Comparison of ENCODE assay signal across 8 cellular contexts in genomic region chr15:72319360-72319984, GRCh38.
DNase-seq lines count a peak whose midpoint lies in the region; ATAC-seq and TF ChIP-seq lines count a peak whose summit lies in the region.

No MANE protein-coding gene starts in this region.

- H3K36me3 ChIP-seq in WERI-Rb-1, result peaks cover 3% of the 10 kb centered on the region; the same call in 1 of the 2 replicates

- peak; percentile 80 for DNase-seq in GM13976 (ENCODE audit: low spot score)
- peak; percentile 58 for DNase-seq in WERI-Rb-1
- peak; percentile 30 for DNase-seq in central memory CD4-positive, alpha-beta T cell
- peak; percentile 95 for DNase-seq in left kidney (ENCODE audit: low read depth, low spot score)
- peak; percentile 9 for DNase-seq in stimulated activated CD8-positive, alpha-beta memory T cell treated with anti-CD3 and anti-CD28 coated beads, Interleukin-12 subunit alpha, Interleukin-12 subunit beta, amount 100 ng/mL, for 1 hour (ENCODE audit: low read depth)
- DNase-seq in AML-193 (lab: John Stamatoyannopoulos, UW), result no peak
- no peak for DNase-seq in COR-L47 (lab: John Stamatoyannopoulos, UW)

- peak; percentile 32 for ATAC-seq in HG03196 (IDR thresholded peaks at IDR 0.05; ENCODE audit: unreplicated experiment)

- TF ChIP-seq CTCF in GM13976 (IDR thresholded peaks at IDR 0.05; ENCODE audit: borderline replicate concordance, control extremely low read depth, extremely low read depth, insufficient read depth, missing control alignments) (no peak), WERI-Rb-1 (IDR thresholded peaks at IDR 0.05; ENCODE audit: low read depth, low read length) (no peak)

- H3K4me3 ChIP-seq in WERI-Rb-1 (ENCODE audit: low read depth, low read length), result peak overlapping the region; percentile 59

- no peaks in the 10 kb centered on the region for H3K9me3 ChIP-seq in WERI-Rb-1 (ENCODE audit: severe bottlenecking)

- peak overlapping the region; percentile 79 for H3K27ac ChIP-seq in WERI-Rb-1

- H3K27me3 ChIP-seq in WERI-Rb-1 (ENCODE audit: insufficient read depth, low read depth, severe bottlenecking), result no peaks in the 10 kb centered on the region

- in situ Hi-C loops in GM13976 (cut with MboI; ENCODE audit: low sequenced_read_pairs, unreplicated experiment), result no loop called here

Comparison
In these comparisons a context has a peak if more than half of its experiments do, and no peak if none do; other contexts are left out.
1. DNase-seq: peak in GM13976 (single experiment), WERI-Rb-1 (single experiment), central memory CD4-positive, alpha-beta T cell (single experiment), left kidney (single experiment) and stimulated activated CD8-positive, alpha-beta memory T cell treated with anti-CD3 and anti-CD28 coated beads, Interleukin-12 subunit alpha, Interleukin-12 subunit beta, amount 100 ng/mL, for 1 hour (single experiment); none in AML-193 (0 of 2) and COR-L47 (single experiment).